ENCODE assay signal across 1 cellular context in the genomic region with DNA sequence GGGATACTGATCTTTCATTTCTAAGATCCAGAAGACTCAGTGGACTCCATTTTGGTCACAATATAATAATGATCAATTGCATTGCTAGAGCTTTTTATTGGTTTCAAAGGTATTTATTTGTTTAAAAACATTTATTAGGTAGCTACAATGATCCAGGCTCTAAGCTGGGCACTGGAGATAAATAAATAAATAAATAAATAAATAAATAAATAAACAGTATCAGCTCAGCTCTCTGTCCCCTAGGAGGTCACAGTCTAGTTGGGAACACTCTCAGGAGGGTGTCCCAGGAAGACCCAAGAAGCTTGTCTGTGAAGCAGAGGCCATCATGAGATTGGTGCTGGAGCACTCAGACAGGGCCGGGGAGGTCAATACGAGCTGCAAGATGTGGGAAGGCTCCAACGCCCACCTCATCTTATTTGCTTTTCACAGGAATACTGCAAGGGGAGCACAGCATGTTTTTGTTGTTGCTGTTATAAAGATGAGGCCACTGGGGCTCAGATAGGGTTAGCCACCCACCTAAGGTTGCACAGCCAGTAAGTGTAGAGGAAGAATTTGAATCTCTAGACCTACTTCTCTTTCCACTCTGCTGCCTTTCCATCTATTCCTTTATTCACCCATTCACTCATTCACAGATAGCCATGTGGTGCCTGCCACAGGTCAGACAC.
TF ChIP-seq lines count a peak whose summit lies in the region.

No MANE protein-coding gene starts in this region.

TF ChIP-seq in A549, 52 proteins besides CTCF, POLR2A, EP300 and RAD21:
- no peak for TF ChIP-seq ZSCAN20 (CRISPR knock-in tag; IDR thresholded peaks at IDR 0.05)
- no peak for TF ChIP-seq TP53 (CRISPR knock-in tag; IDR thresholded peaks at IDR 0.05)
- TF ChIP-seq FOSB (CRISPR knock-in tag; IDR thresholded peaks at IDR 0.05): no peak
- TF ChIP-seq ZC3H11A (IDR thresholded peaks at IDR 0.05): peak; percentile 78
- no peak for TF ChIP-seq RARB (CRISPR knock-in tag; IDR thresholded peaks at IDR 0.05)
- no peak for TF ChIP-seq MAFK (IDR thresholded peaks at IDR 0.05; ENCODE audit: partially characterized antibody)
- no peak for TF ChIP-seq GATA3 (IDR thresholded peaks at IDR 0.05; ENCODE audit: borderline replicate concordance)
